In the genomic region with DNA sequence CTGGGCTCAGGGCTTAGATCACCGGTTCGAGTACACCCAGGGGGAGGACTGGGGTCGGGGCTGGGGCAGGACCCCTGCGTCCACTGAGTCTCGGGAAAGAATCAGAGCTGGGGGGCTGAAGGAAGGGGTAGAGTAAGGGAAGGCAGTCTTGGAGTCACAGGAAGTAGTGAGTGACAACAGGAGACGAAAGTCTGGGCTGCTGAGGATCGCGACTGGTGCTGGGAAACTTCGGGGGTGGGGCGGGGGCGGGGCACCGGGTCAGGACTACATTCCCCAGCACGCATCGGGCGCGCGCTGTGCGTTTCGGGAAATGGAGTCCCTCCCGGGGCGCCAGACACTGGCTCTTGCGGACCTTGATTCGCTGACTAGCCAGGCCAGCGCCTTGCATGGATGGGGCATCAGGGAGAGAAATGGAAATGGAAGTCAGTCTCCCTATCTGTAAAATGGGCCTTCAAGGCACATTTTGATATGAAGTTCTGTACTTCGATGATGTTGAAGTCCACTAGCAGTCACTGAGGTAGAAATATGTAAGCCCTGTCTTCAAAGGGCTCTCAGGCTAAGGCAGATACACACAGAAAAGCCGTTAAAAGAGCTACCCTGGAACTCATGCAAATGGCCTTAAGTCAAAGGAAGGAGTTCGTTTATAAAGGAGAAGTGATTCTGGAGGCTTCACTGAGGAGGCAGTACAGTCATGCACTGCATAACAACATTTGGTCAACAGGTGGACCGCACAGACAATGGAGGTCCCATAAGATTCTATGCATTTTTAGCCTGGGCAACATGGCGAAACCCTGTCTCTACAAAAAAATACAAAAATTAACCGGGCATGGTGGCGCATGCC, we compare ENCODE assay signal across 8 cellular contexts. TPM values are rescaled to one million over a fixed set of nuclear protein-coding genes. Genes with fewer than 3 reads are reported as not detected.
DNase-seq lines count a peak whose midpoint lies in the region; ATAC-seq and TF ChIP-seq lines count a peak whose summit lies in the region.

No MANE protein-coding gene starts in this region.

- H3K27ac ChIP-seq in foreskin keratinocyte = peak overlapping the region; percentile 84
- H3K27ac ChIP-seq in neural cell (ENCODE audit: low read length) = no peak overlapping the region

- TF ChIP-seq RAD21 in neural cell (conservative IDR thresholded peaks at IDR 0.05) = no peak

- H3K27me3 Mint-ChIP-seq in stimulated activated naive CD8-positive, alpha-beta T cell treated with anti-CD3 and anti-CD28 coated beads, Interleukin-15, Interleukin-2, amounts not matched to agents 100 ng/mL and 50 ng/mL, for 24 hours = no peaks in the 10 kb centered on the region

- H3K36me3 Mint-ChIP-seq in stimulated activated naive CD8-positive, alpha-beta T cell treated with anti-CD3 and anti-CD28 coated beads, Interleukin-15, Interleukin-2, amounts not matched to agents 100 ng/mL and 50 ng/mL, for 24 hours (ENCODE audit: low read depth) = no peaks in the 10 kb centered on the region

- H3K36me3 ChIP-seq in neural cell (ENCODE audit: insufficient read depth, low read length) = no peaks in the 10 kb centered on the region

- peak overlapping the region; percentile 46 for H3K4me3 ChIP-seq in neural cell (ENCODE audit: low read length)

- H3K27me3 ChIP-seq in foreskin keratinocyte = no peaks in the 10 kb centered on the region
- H3K27me3 ChIP-seq in neural cell (ENCODE audit: insufficient read depth, low read depth, low read length) = no peaks in the 10 kb centered on the region

- H3K4me2 ChIP-seq in neural cell (ENCODE audit: low read length) = no peak overlapping the region

- no peaks in the 10 kb centered on the region for H3K9me3 Mint-ChIP-seq in stimulated activated naive CD8-positive, alpha-beta T cell treated with anti-CD3 and anti-CD28 coated beads, Interleukin-15, Interleukin-2, amounts not matched to agents 100 ng/mL and 50 ng/mL, for 24 hours

- no peaks in the 10 kb centered on the region for H4K20me1 ChIP-seq in neural cell (ENCODE audit: insufficient read depth)

- H3K27ac Mint-ChIP-seq in stimulated activated naive CD8-positive, alpha-beta T cell treated with anti-CD3 and anti-CD28 coated beads, Interleukin-15, Interleukin-2, amounts not matched to agents 100 ng/mL and 50 ng/mL, for 24 hours = peak overlapping the region; percentile 84

- H3K79me2 ChIP-seq in neural cell (replicated peaks; ENCODE audit: insufficient read depth, low read length) = peaks cover 4% of the 10 kb centered on the region

- H3F3A ChIP-seq in neural cell (ENCODE audit: insufficient read depth, low read length, poor library complexity, severe bottlenecking) = peaks cover 5% of the 10 kb centered on the region

- H3K9me3 ChIP-seq in neural cell (ENCODE audit: low read length) = no peaks in the 10 kb centered on the region

- TF ChIP-seq CTCF in GM10266 (IDR thresholded peaks at IDR 0.05; ENCODE audit: control insufficient read depth, insufficient read depth, low read depth, missing control alignments) = no peak
- TF ChIP-seq CTCF in foreskin keratinocyte (conservative IDR thresholded peaks at IDR 0.05) = no peak
- TF ChIP-seq CTCF in neural cell (IDR thresholded peaks at IDR 0.05; ENCODE audit: poor library complexity, severe bottlenecking) = no peak

- H3K4me1 ChIP-seq in foreskin keratinocyte = peaks cover 13% of the 10 kb centered on the region

- H2AFZ ChIP-seq in neural cell (ENCODE audit: low read depth, low read length) = no peak overlapping the region

- peak; percentile 61 for ATAC-seq in foreskin keratinocyte

- H3K9me2 ChIP-seq in neural cell (ENCODE audit: insufficient read depth, low read length) = no peaks in the 10 kb centered on the region

- peak overlapping the region; percentile 66 for H3K4me3 Mint-ChIP-seq in stimulated activated naive CD8-positive, alpha-beta T cell treated with anti-CD3 and anti-CD28 coated beads, Interleukin-15, Interleukin-2, amounts not matched to agents 100 ng/mL and 50 ng/mL, for 24 hours

- TF ChIP-seq EP300 in neural cell (conservative IDR thresholded peaks at IDR 0.05; ENCODE audit: poor library complexity, severe bottlenecking) = no peak

- DNase-seq in GM10266 (ENCODE audit: extremely low spot score) (peak; percentile 88), HT1080 (ENCODE audit: low read depth) (peak; percentile 72), SHP77 (lab: John Stamatoyannopoulos, UW) (peak; percentile 93 to 97), foreskin keratinocyte (peak; percentile 79 to 89), NCI-H446 treated with DMSO at 0.1 percent for 48 hours (lab: John Stamatoyannopoulos, UW) (no peak)
- peak; percentile 83 for DNase-seq in activated naive CD4-positive, alpha-beta T cell treated with Interleukin-2 at 50 U/mL for 16 hours

- no peak overlapping the region for H3K9ac ChIP-seq in neural cell (ENCODE audit: low read length)

- H3K4me1 Mint-ChIP-seq in stimulated activated naive CD8-positive, alpha-beta T cell treated with anti-CD3 and anti-CD28 coated beads, Interleukin-15, Interleukin-2, amounts not matched to agents 100 ng/mL and 50 ng/mL, for 24 hours (ENCODE audit: low read depth) = peaks cover 53% of the 10 kb centered on the region

TF ChIP-seq in neural cell, 6 proteins besides CTCF, POLR2A, EP300 and RAD21:
- TF ChIP-seq MXI1 (conservative IDR thresholded peaks at IDR 0.05; ENCODE audit: poor library complexity, severe bottlenecking) (no peak), EZH2 (IDR thresholded peaks at IDR 0.05; ENCODE audit: borderline replicate concordance, insufficient read depth, low read length, poor library complexity, severe bottlenecking) (no peak), TAF1 (IDR thresholded peaks at IDR 0.05; ENCODE audit: low read depth) (no peak), SMC3 (conservative IDR thresholded peaks at IDR 0.05; ENCODE audit: poor library complexity) (no peak), POLR2AphosphoS5 (IDR thresholded peaks at IDR 0.05) (no peak)
- TF ChIP-seq, protein P1, sequence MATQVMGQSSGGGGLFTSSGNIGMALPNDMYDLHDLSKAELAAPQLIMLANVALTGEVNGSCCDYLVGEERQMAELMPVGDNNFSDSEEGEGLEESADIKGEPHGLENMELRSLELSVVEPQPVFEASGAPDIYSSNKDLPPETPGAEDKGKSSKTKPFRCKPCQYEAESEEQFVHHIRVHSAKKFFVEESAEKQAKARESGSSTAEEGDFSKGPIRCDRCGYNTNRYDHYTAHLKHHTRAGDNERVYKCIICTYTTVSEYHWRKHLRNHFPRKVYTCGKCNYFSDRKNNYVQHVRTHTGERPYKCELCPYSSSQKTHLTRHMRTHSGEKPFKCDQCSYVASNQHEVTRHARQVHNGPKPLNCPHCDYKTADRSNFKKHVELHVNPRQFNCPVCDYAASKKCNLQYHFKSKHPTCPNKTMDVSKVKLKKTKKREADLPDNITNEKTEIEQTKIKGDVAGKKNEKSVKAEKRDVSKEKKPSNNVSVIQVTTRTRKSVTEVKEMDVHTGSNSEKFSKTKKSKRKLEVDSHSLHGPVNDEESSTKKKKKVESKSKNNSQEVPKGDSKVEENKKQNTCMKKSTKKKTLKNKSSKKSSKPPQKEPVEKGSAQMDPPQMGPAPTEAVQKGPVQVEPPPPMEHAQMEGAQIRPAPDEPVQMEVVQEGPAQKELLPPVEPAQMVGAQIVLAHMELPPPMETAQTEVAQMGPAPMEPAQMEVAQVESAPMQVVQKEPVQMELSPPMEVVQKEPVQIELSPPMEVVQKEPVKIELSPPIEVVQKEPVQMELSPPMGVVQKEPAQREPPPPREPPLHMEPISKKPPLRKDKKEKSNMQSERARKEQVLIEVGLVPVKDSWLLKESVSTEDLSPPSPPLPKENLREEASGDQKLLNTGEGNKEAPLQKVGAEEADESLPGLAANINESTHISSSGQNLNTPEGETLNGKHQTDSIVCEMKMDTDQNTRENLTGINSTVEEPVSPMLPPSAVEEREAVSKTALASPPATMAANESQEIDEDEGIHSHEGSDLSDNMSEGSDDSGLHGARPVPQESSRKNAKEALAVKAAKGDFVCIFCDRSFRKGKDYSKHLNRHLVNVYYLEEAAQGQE (IDR thresholded peaks at IDR 0.05; ENCODE audit: borderline replicate concordance) = no peak

RNA-seq across cellular contexts. Expression of a gene that starts 0.7 kb away (rescaled TPM):
- not detected in 2 replicates for total RNA-seq in HT1080 (2014; rRNA removed; shearing (Covaris generic))
- 0.17 TPM in 1 of 2 replicates, not detected in the other for polyA plus RNA-seq in HT1080 (2015; cell fraction: cytosol; rRNA removed)
- 0.12 TPM in 1 of 2 replicates, not detected in the other for polyA plus RNA-seq in HT1080 (2015; cell fraction: nucleus; rRNA removed)
- total RNA-seq in foreskin keratinocyte = 0.95 and 1.6 TPM in 2 replicates
- polyA plus RNA-seq in foreskin keratinocyte (3.0 and 3.2 TPM in 2 replicates), neural cell (not detected in 2 replicates)
- polyA minus RNA-seq in neural cell = not detected in 2 replicates

RNA-seq across cellular contexts. Expression of a gene that starts 3.2 kb away (rescaled TPM):
- total RNA-seq in HT1080 (2014; rRNA removed; shearing (Covaris generic)) = 42.5 and 56.2 TPM in 2 replicates
- polyA plus RNA-seq in HT1080 (2015; cell fraction: cytosol; rRNA removed) = 29.5 and 37.5 TPM in 2 replicates
- 9.4 and 9.6 TPM in 2 replicates for polyA plus RNA-seq in HT1080 (2015; cell fraction: nucleus; rRNA removed)
- total RNA-seq in foreskin keratinocyte = 35.3 and 39.1 TPM in 2 replicates
- polyA plus RNA-seq in foreskin keratinocyte (48.6 and 51.0 TPM in 2 replicates), neural cell (39.2 and 44.9 TPM in 2 replicates)
- polyA minus RNA-seq in neural cell = 43.1 and 44.2 TPM in 2 replicates

RNA-seq across cellular contexts. Expression of a gene that starts 26.3 kb away (rescaled TPM):
- 61.1 and 70.8 TPM in 2 replicates for total RNA-seq in HT1080 (2014; rRNA removed; shearing (Covaris generic))
- 26.0 and 28.2 TPM in 2 replicates for polyA plus RNA-seq in HT1080 (2015; cell fraction: cytosol; rRNA removed)
- polyA plus RNA-seq in HT1080 (2015; cell fraction: nucleus; rRNA removed) = 46.5 and 49.4 TPM in 2 replicates
- 32.2 and 33.0 TPM in 2 replicates for total RNA-seq in foreskin keratinocyte
- polyA plus RNA-seq in foreskin keratinocyte (21.8 and 23.3 TPM in 2 replicates), neural cell (99.6 and 124 TPM in 2 replicates)
- 122 and 157 TPM in 2 replicates for polyA minus RNA-seq in neural cell

RNA-seq across cellular contexts. Expression of a gene that starts 51.8 kb away (rescaled TPM):
- 9.4 and 10.5 TPM in 2 replicates for total RNA-seq in HT1080 (2014; rRNA removed; shearing (Covaris generic))
- polyA plus RNA-seq in HT1080 (2015; cell fraction: cytosol; rRNA removed) = 35.6 and 40.4 TPM in 2 replicates
- 33.7 TPM in 2 replicates for polyA plus RNA-seq in HT1080 (2015; cell fraction: nucleus; rRNA removed)
- 8.4 and 9.0 TPM in 2 replicates for total RNA-seq in foreskin keratinocyte
- polyA plus RNA-seq in foreskin keratinocyte (9.1 and 9.2 TPM in 2 replicates), neural cell (5.7 and 7.3 TPM in 2 replicates)
- polyA minus RNA-seq in neural cell = 5.8 and 6.5 TPM in 2 replicates
